8 cellular contexts compared by ENCODE assay signal in the genomic region with DNA sequence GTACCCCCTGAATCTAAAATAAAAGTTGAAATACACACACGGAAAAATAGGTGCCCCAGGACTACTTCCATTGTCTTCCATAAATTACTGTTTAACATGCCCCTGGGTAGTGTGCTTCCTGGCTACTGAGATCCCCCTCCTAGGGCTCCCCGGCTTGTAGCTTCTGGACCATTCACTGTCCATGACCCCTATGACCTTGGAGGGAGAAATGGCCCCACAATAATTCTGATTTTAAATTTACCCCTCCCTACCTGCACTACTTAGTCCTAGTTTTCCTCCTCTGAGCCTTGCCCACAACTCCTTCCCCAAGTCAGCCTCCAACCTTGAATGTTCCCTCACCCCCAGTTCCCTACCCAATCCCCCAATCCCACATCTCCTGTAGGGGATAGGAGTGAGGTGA. TPM values are rescaled to one million over a fixed set of nuclear protein-coding genes. Genes with fewer than 3 reads are reported as not detected.
DNase-seq lines count a peak whose midpoint lies in the region; ATAC-seq and TF ChIP-seq lines count a peak whose summit lies in the region.

No MANE protein-coding gene starts in this region.

- no peaks in the 10 kb centered on the region for H3K36me3 ChIP-seq in suprapubic skin

- peaks cover 52% of the 10 kb centered on the region for H3K4me1 Mint-ChIP-seq in T-helper 2 cell treated with Interferon-gamma antibody and Interleukin-4, amounts not matched to agents 5 μg/mL and 100 μg/mL, for 36 hours (ENCODE audit: low read depth)
- H3K4me1 Mint-ChIP-seq in memory B cell: peaks cover 37% of the 10 kb centered on the region

- H3K9me3 Mint-ChIP-seq in T-helper 2 cell treated with Interferon-gamma antibody and Interleukin-4, amounts not matched to agents 5 μg/mL and 100 μg/mL, for 36 hours: no peaks in the 10 kb centered on the region
- no peaks in the 10 kb centered on the region for H3K9me3 Mint-ChIP-seq in memory B cell

- no peak overlapping the region for H3K4me3 Mint-ChIP-seq in T-helper 2 cell treated with Interferon-gamma antibody and Interleukin-4, amounts not matched to agents 5 μg/mL and 100 μg/mL, for 36 hours
- H3K4me3 Mint-ChIP-seq in memory B cell: no peak overlapping the region

- H3K27ac Mint-ChIP-seq in T-helper 2 cell treated with Interferon-gamma antibody and Interleukin-4, amounts not matched to agents 5 μg/mL and 100 μg/mL, for 36 hours: peak overlapping the region; percentile 76
- peak overlapping the region; percentile 48 for H3K27ac Mint-ChIP-seq in memory B cell

- TF ChIP-seq EP300 in suprapubic skin (IDR thresholded peaks at IDR 0.05): no peak

- H3K27ac ChIP-seq in angular gyrus (ENCODE audit: low read depth, low read length) (peak overlapping the region; percentile 87), suprapubic skin (peak overlapping the region; percentile 94)

- H3K4me3 ChIP-seq in suprapubic skin: peak overlapping the region; percentile 46

- no peaks in the 10 kb centered on the region for H3K36me3 Mint-ChIP-seq in T-helper 2 cell treated with Interferon-gamma antibody and Interleukin-4, amounts not matched to agents 5 μg/mL and 100 μg/mL, for 36 hours (ENCODE audit: low read depth)
- H3K36me3 Mint-ChIP-seq in memory B cell: no peaks in the 10 kb centered on the region

- H3K27me3 ChIP-seq in suprapubic skin: no peaks in the 10 kb centered on the region

- H3K4me1 ChIP-seq in suprapubic skin: peaks cover 76% of the 10 kb centered on the region

- DNase-seq in T-helper 2 cell treated with Interferon-gamma antibody and Interleukin-4, amounts not matched to agents 5 μg/mL and 100 μg/mL, for 36 hours (ENCODE audit: low spot score): no peak
- no peak for DNase-seq in T-helper 2 cell
- DNase-seq in memory B cell (ENCODE audit: low spot score in 2 of 2): no peak
- DNase-seq in suprapubic skin (ENCODE audit: low spot score in 2 of 2): no peak
- DNase-seq in NCI-H146 (lab: John Stamatoyannopoulos, UW): no peak
- DNase-seq in NCI-H1105 treated with DMSO at 0.1 percent for 48 hours (lab: John Stamatoyannopoulos, UW): no peak
- DNase-seq in NCI-H2227 (lab: John Stamatoyannopoulos, UW; ENCODE audit: unreplicated experiment): no peak

- no peaks in the 10 kb centered on the region for H3K9me3 ChIP-seq in suprapubic skin

- peaks cover 7% of the 10 kb centered on the region for H3K27me3 Mint-ChIP-seq in T-helper 2 cell treated with Interferon-gamma antibody and Interleukin-4, amounts not matched to agents 5 μg/mL and 100 μg/mL, for 36 hours (ENCODE audit: low read depth)
- H3K27me3 Mint-ChIP-seq in memory B cell: no peaks in the 10 kb centered on the region

- no peak for TF ChIP-seq POLR2A in suprapubic skin (IDR thresholded peaks at IDR 0.05)

- TF ChIP-seq CTCF in suprapubic skin (IDR thresholded peaks at IDR 0.05): no peak

- no peak for ATAC-seq in memory B cell (ENCODE audit: low read depth)

- WGBS in suprapubic skin: 6% methylated on average over 2 of the region's 2 CpGs

RNA-seq across cellular contexts. Expression of a gene that starts 9.6 kb away (rescaled TPM):
- total RNA-seq in suprapubic skin: 100 to 1,000 TPM in 1 of 4 donors, 10 to 100 TPM in 3; 69.3 to 166 (median 86.9) TPM

RNA-seq across cellular contexts. Expression of a gene that starts 11.8 kb away (rescaled TPM):
- 100 to 1,000 TPM in 2 of 4 donors, 10 to 100 TPM in 2; 62.1 to 184 (median 96.0) TPM for total RNA-seq in suprapubic skin

RNA-seq across cellular contexts. Expression of a gene that starts 28.1 kb away (rescaled TPM):
- total RNA-seq in suprapubic skin: 10 to 100 TPM; 42.9 to 92.5 (median 61.2) TPM

RNA-seq across cellular contexts. Expression of a gene that starts 49.4 kb away (rescaled TPM):
- 10 to 100 TPM; 32.6 to 69.9 (median 48.9) TPM for total RNA-seq in suprapubic skin

RNA-seq across cellular contexts. Expression of a gene that starts 58.0 kb away (rescaled TPM):
- total RNA-seq in suprapubic skin: 100 to 1,000 TPM in 1 of 4 donors, 10 to 100 TPM in 3; 67.4 to 198 (median 80.3) TPM
